In genomic region chr19:58562126-58563033, GRCh38 we compare ENCODE assay signal across 8 cellular contexts. TPM values are rescaled to one million over a fixed set of nuclear protein-coding genes. Genes with fewer than 3 reads are reported as not detected.
DNase-seq lines count a peak whose midpoint lies in the region; ATAC-seq and TF ChIP-seq lines count a peak whose summit lies in the region.

No MANE protein-coding gene starts in this region.

- peaks cover 46% of the 10 kb centered on the region for H3K27me3 Mint-ChIP-seq in GM23338 (ENCODE audit: insufficient read depth, low read depth, poor library complexity)
- no peaks in the 10 kb centered on the region for H3K27me3 Mint-ChIP-seq in activated naive CD8-positive, alpha-beta T cell treated with anti-CD3 and anti-CD28 coated beads, Interleukin-2, amount 10 ng/mL, durations not matched to agents 7 days and 5 days

- peak; percentile 29 for ATAC-seq in GM23338
- ATAC-seq in activated naive CD8-positive, alpha-beta T cell treated with anti-CD3 and anti-CD28 coated beads, Interleukin-2, amount 10 ng/mL, durations not matched to agents 7 days and 5 days (ENCODE audit: low read depth): peak; percentile 9

- H3K36me3 ChIP-seq in GM23338 (ENCODE audit: insufficient read depth): no peaks in the 10 kb centered on the region
- H3K36me3 ChIP-seq in iPS-15b (ENCODE audit: control insufficient read depth, insufficient read depth, low read length): no peaks in the 10 kb centered on the region

- H3K4me1 ChIP-seq in GM23338 (ENCODE audit: insufficient read depth) (peaks cover 14% of the 10 kb centered on the region; the same call in 1 of the 2 replicates), iPS-15b (ENCODE audit: control insufficient read depth, insufficient read depth, low read length) (peaks cover 9% of the 10 kb centered on the region)

- peaks cover 26% of the 10 kb centered on the region for H3K36me3 Mint-ChIP-seq in GM23338 (ENCODE audit: low read depth)
- peaks cover 8% of the 10 kb centered on the region for H3K36me3 Mint-ChIP-seq in activated naive CD8-positive, alpha-beta T cell treated with anti-CD3 and anti-CD28 coated beads, Interleukin-2, amount 10 ng/mL, durations not matched to agents 7 days and 5 days

- peak overlapping the region; percentile 93 for H3K4me2 ChIP-seq in GM23338

- peak overlapping the region; percentile 88; the same call in 1 of the 2 replicates for H3K27ac Mint-ChIP-seq in GM23338
- peak overlapping the region; percentile 96 for H3K27ac Mint-ChIP-seq in activated naive CD8-positive, alpha-beta T cell treated with anti-CD3 and anti-CD28 coated beads, Interleukin-2, amount 10 ng/mL, durations not matched to agents 7 days and 5 days

- peaks cover 23% of the 10 kb centered on the region for H3F3A ChIP-seq in GM23338 (replicated peaks; ENCODE audit: low read depth)

- H3K4me1 Mint-ChIP-seq in GM23338: peaks cover 24% of the 10 kb centered on the region
- H3K4me1 Mint-ChIP-seq in activated naive CD8-positive, alpha-beta T cell treated with anti-CD3 and anti-CD28 coated beads, Interleukin-2, amount 10 ng/mL, durations not matched to agents 7 days and 5 days: peaks cover 30% of the 10 kb centered on the region

- no peaks in the 10 kb centered on the region; the same call in 1 of the 2 replicates for H4K20me1 ChIP-seq in GM23338 (replicated peaks; ENCODE audit: insufficient read depth)

- TF ChIP-seq CTCF in GM23338 (conservative IDR thresholded peaks at IDR 0.05; ENCODE audit: low read depth in 2 of 2): no peak

- peak overlapping the region; percentile 76; the same call in 1 of the 2 replicates for H2AFZ ChIP-seq in GM23338

- H3K27ac ChIP-seq in GM23338 (ENCODE audit: low read depth): no peak overlapping the region

- H3K4me3 Mint-ChIP-seq in GM23338: peak overlapping the region; percentile 80
- peak overlapping the region; percentile 86 for H3K4me3 Mint-ChIP-seq in activated naive CD8-positive, alpha-beta T cell treated with anti-CD3 and anti-CD28 coated beads, Interleukin-2, amount 10 ng/mL, durations not matched to agents 7 days and 5 days

- H3K4me3 ChIP-seq in GM23338 (peak overlapping the region; percentile 65), iPS-15b (ENCODE audit: low read depth, low read length) (peak overlapping the region; percentile 67)

- H3K9ac ChIP-seq in iPS-15b (ENCODE audit: low read depth, low read length): peak overlapping the region; percentile 60

- POLR2A ChIA-PET in activated naive CD8-positive, alpha-beta T cell treated with anti-CD3 and anti-CD28 coated beads, Interleukin-2, amount 10 ng/mL, durations not matched to agents 7 days and 5 days (lab: Charles Lee): interaction anchor here (1.2 to 5.9 kb wide), 10 partner anchors 8 to 200 kb away, joined by 4 to 50 read pairs (median 8); partner anchors contain the start of genes CHMP2A, MZF1, TRIM28 and ZBTB45

- peaks cover 48% of the 10 kb centered on the region for H3K27me3 ChIP-seq in GM23338 (ENCODE audit: insufficient read depth)
- peaks cover 37% of the 10 kb centered on the region for H3K27me3 ChIP-seq in iPS-15b (ENCODE audit: control insufficient read depth, insufficient read depth, low read length)

- H3K79me2 ChIP-seq in GM23338 (replicated peaks; ENCODE audit: insufficient read depth): peaks cover 8% of the 10 kb centered on the region

- DNase-seq in GM23338 (ENCODE audit: low spot score) (peak; percentile 78), GM03348 (ENCODE audit: low spot score) (no peak), NCI-H2029 treated with DMSO at 0.1 percent for 48 hours (lab: John Stamatoyannopoulos, UW) (no peak), NCI-H2227 treated with DMSO at 0.1 percent for 48 hours (lab: John Stamatoyannopoulos, UW) (no peak), AG20443 (ENCODE audit: low spot score) (no peak)
- DNase-seq in activated naive CD8-positive, alpha-beta T cell treated with anti-CD3 and anti-CD28 coated beads, Interleukin-2, amount 10 ng/mL, durations not matched to agents 7 days and 5 days: peak; percentile 72
- DNase-seq in stimulated activated CD8-positive, alpha-beta memory T cell treated with anti-CD3 and anti-CD28 coated beads, Interleukin-4, amount 100 ng/mL, for 48 hours: peak; percentile 51

- no peaks in the 10 kb centered on the region for H3K9me3 ChIP-seq in iPS-15b (ENCODE audit: control insufficient read depth, insufficient read depth, low read length)

- H3K9me3 Mint-ChIP-seq in GM23338: no peaks in the 10 kb centered on the region
- H3K9me3 Mint-ChIP-seq in activated naive CD8-positive, alpha-beta T cell treated with anti-CD3 and anti-CD28 coated beads, Interleukin-2, amount 10 ng/mL, durations not matched to agents 7 days and 5 days: no peaks in the 10 kb centered on the region

- peaks cover 5% of the 10 kb centered on the region; the same call in 1 of the 2 replicates for H3K9me2 ChIP-seq in GM23338 (ENCODE audit: insufficient read depth)

TF ChIP-seq in GM23338, 12 proteins besides CTCF, POLR2A, EP300 and RAD21:
- TF ChIP-seq CREB1 (CRISPR knock-in tag; IDR thresholded peaks at IDR 0.05; ENCODE audit: low read depth) (0 out of 2 replicates have a peak, but pooled peaks have one; percentile 44), POLR2AphosphoS5 (IDR thresholded peaks at IDR 0.05; ENCODE audit: low read depth) (0 out of 2 replicates have a peak, but pooled peaks have one; percentile 6), EZH2 (IDR thresholded peaks at IDR 0.05; ENCODE audit: low read depth, unreplicated experiment) (no peak)
- TF ChIP-seq, protein P1, sequence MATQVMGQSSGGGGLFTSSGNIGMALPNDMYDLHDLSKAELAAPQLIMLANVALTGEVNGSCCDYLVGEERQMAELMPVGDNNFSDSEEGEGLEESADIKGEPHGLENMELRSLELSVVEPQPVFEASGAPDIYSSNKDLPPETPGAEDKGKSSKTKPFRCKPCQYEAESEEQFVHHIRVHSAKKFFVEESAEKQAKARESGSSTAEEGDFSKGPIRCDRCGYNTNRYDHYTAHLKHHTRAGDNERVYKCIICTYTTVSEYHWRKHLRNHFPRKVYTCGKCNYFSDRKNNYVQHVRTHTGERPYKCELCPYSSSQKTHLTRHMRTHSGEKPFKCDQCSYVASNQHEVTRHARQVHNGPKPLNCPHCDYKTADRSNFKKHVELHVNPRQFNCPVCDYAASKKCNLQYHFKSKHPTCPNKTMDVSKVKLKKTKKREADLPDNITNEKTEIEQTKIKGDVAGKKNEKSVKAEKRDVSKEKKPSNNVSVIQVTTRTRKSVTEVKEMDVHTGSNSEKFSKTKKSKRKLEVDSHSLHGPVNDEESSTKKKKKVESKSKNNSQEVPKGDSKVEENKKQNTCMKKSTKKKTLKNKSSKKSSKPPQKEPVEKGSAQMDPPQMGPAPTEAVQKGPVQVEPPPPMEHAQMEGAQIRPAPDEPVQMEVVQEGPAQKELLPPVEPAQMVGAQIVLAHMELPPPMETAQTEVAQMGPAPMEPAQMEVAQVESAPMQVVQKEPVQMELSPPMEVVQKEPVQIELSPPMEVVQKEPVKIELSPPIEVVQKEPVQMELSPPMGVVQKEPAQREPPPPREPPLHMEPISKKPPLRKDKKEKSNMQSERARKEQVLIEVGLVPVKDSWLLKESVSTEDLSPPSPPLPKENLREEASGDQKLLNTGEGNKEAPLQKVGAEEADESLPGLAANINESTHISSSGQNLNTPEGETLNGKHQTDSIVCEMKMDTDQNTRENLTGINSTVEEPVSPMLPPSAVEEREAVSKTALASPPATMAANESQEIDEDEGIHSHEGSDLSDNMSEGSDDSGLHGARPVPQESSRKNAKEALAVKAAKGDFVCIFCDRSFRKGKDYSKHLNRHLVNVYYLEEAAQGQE (IDR thresholded peaks at IDR 0.05; ENCODE audit: unreplicated experiment): no peak

RNA-seq across cellular contexts. Expression of gene UBE2M, which starts 4.0 kb away (rescaled TPM):
- total RNA-seq in GM23338 (2014; rRNA removed; shearing (Covaris generic)): 43.7 and 64.5 TPM in 2 replicates
- polyA plus RNA-seq in GM23338 (2016; fragmentation: Nextera tagmentation; extraction: Ambion mirVana): 27.6 and 39.8 TPM in 2 replicates
- 10 to 100 TPM; 79.5 to 81.2 TPM for total RNA-seq in activated naive CD8-positive, alpha-beta T cell treated with anti-CD3 and anti-CD28 coated beads, Interleukin-2, amount 10 ng/mL, durations not matched to agents 7 days and 5 days

RNA-seq across cellular contexts. Expression of gene CHMP2A, which starts 7.5 kb away (rescaled TPM):
- total RNA-seq in GM23338 (2014; rRNA removed; shearing (Covaris generic)): 78.6 and 92.2 TPM in 2 replicates
- 143 and 145 TPM in 2 replicates for polyA plus RNA-seq in GM23338 (2016; fragmentation: Nextera tagmentation; extraction: Ambion mirVana)
- 100 to 1,000 TPM in 1 of 2 experiments, 10 to 100 TPM in 1; 99.0 to 111 TPM for total RNA-seq in activated naive CD8-positive, alpha-beta T cell treated with anti-CD3 and anti-CD28 coated beads, Interleukin-2, amount 10 ng/mL, durations not matched to agents 7 days and 5 days

RNA-seq across cellular contexts. Expression of gene MZF1, which starts 10.8 kb away (rescaled TPM):
- 17.8 and 21.8 TPM in 2 replicates for total RNA-seq in GM23338 (2014; rRNA removed; shearing (Covaris generic))
- polyA plus RNA-seq in GM23338 (2016; fragmentation: Nextera tagmentation; extraction: Ambion mirVana): 10.2 and 10.8 TPM in 2 replicates
- total RNA-seq in activated naive CD8-positive, alpha-beta T cell treated with anti-CD3 and anti-CD28 coated beads, Interleukin-2, amount 10 ng/mL, durations not matched to agents 7 days and 5 days: 10 to 100 TPM; 31.3 to 31.7 TPM

RNA-seq across cellular contexts. Expression of gene TRIM28, which starts 18.5 kb away (rescaled TPM):
- total RNA-seq in GM23338 (2014; rRNA removed; shearing (Covaris generic)): 1,208 and 1,430 TPM in 2 replicates
- 920 and 1,022 TPM in 2 replicates for polyA plus RNA-seq in GM23338 (2016; fragmentation: Nextera tagmentation; extraction: Ambion mirVana)
- total RNA-seq in activated naive CD8-positive, alpha-beta T cell treated with anti-CD3 and anti-CD28 coated beads, Interleukin-2, amount 10 ng/mL, durations not matched to agents 7 days and 5 days: 100 to 1,000 TPM; 409 to 412 TPM

RNA-seq across cellular contexts. Expression of gene ZBTB45, which starts 42.8 kb away (rescaled TPM):
- total RNA-seq in GM23338 (2014; rRNA removed; shearing (Covaris generic)): 9.0 and 10.4 TPM in 2 replicates
- 8.5 and 9.5 TPM in 2 replicates for polyA plus RNA-seq in GM23338 (2016; fragmentation: Nextera tagmentation; extraction: Ambion mirVana)
- 10 to 100 TPM; 18.9 to 19.5 TPM for total RNA-seq in activated naive CD8-positive, alpha-beta T cell treated with anti-CD3 and anti-CD28 coated beads, Interleukin-2, amount 10 ng/mL, durations not matched to agents 7 days and 5 days

Comparison
In these comparisons a context has a peak if more than half of its experiments do, and no peak if none do; other contexts are left out.
1. DNase-seq: peak in GM23338 (single experiment), activated naive CD8-positive, alpha-beta T cell treated with anti-CD3 and anti-CD28 coated beads, Interleukin-2, amount 10 ng/mL, durations not matched to agents 7 days and 5 days (single experiment) and stimulated activated CD8-positive, alpha-beta memory T cell treated with anti-CD3 and anti-CD28 coated beads, Interleukin-4, amount 100 ng/mL, for 48 hours (single experiment); none in GM03348 (single experiment), NCI-H2029 treated with DMSO at 0.1 percent for 48 hours (single experiment), NCI-H2227 treated with DMSO at 0.1 percent for 48 hours (single experiment) and AG20443 (single experiment).